20 cellular contexts compared by ENCODE assay signal in the genomic region with DNA sequence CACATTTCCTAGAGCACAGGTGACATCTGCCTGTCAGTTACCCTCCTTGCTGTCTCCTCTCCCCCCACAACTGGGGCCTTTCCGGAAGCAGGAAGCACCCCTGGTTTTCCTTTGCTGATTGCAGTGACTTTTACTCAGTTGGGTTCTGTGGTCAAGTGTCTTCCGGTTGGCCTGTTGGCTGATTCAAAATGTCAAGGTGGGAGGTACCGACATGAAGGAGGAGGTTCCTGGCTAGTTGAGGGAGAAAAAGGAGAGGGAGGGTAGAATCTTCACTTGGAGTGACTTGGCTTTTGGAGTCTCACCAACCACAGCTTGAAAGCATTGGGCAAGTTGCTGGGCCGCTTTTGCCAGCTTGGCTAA. TPM values are rescaled to one million over a fixed set of nuclear protein-coding genes. Genes with fewer than 3 reads are reported as not detected.
DNase-seq lines count a peak whose midpoint lies in the region; ATAC-seq and TF ChIP-seq lines count a peak whose summit lies in the region.
"Had no signal": no experiment of that assay in that cellular context is flagged by ENCODE, and none has a peak within 500 bp of the region (broad histone marks: within the 10 kb centered on the region; RNA-seq: fewer than 3 reads in every experiment).

No MANE protein-coding gene starts in this region.

- no peak overlapping the region for H3K18ac ChIP-seq in mesenchymal stem cell (ENCODE audit: low read depth in 1 of 2, low read length in 2 of 2)

- peaks cover 0 to 8% of the 10 kb centered on the region in 2 experiments for H3K27me3 ChIP-seq in mesenchymal stem cell (ENCODE audit: control insufficient read depth in 1 of 2, insufficient read depth in 1 of 2, low read length in 2 of 2)
- H3K27me3 ChIP-seq: brain microvascular endothelial cell, right atrium auricular region had no signal

- peak overlapping the region; percentile 20 for H3K27ac Mint-ChIP-seq in activated CD4-positive, alpha-beta T cell treated with anti-CD3 and anti-CD28 coated beads for 36 hours
- H3K27ac Mint-ChIP-seq in T-helper 1 cell treated with Interleukin-12 subunit alpha and Interleukin-12 subunit beta and Interleukin-4 antibody, amounts not matched to agents 30 μg/mL and 1 μg/mL, for 36 hours: peak overlapping the region; percentile 53
- peak overlapping the region in 5 of 6 donors; percentile 5 to 74 (median 32) for H3K27ac Mint-ChIP-seq in immature natural killer cell
- no peak overlapping the region for H3K27ac Mint-ChIP-seq in chondrocyte (ENCODE audit: unreplicated experiment)

- H4K8ac ChIP-seq in mesenchymal stem cell (ENCODE audit: low read length): no peak overlapping the region

- no peak overlapping the region for H3K14ac ChIP-seq in mesenchymal stem cell (ENCODE audit: low read length in 2 of 2)

- no peak overlapping the region for H3K4ac ChIP-seq in mesenchymal stem cell (ENCODE audit: low read depth in 1 of 2, low read length in 2 of 2)

- H3K9me3 Mint-ChIP-seq in activated CD4-positive, alpha-beta T cell treated with anti-CD3 and anti-CD28 coated beads for 36 hours (ENCODE audit: low read depth): no peaks in the 10 kb centered on the region
- no peaks in the 10 kb centered on the region for H3K9me3 Mint-ChIP-seq in T-helper 1 cell treated with Interleukin-12 subunit alpha and Interleukin-12 subunit beta and Interleukin-4 antibody, amounts not matched to agents 30 μg/mL and 1 μg/mL, for 36 hours
- H3K9me3 Mint-ChIP-seq in immature natural killer cell: peaks cover 0 to 2% (median 0%) of the 10 kb centered on the region in 6 donors
- peaks cover 10% of the 10 kb centered on the region for H3K9me3 Mint-ChIP-seq in chondrocyte (ENCODE audit: low read depth)
- H3K9me3 Mint-ChIP-seq: activated naive CD4-positive, alpha-beta T cell treated with anti-CD3 and anti-CD28 coated beads, Interleukin-2, amount 50 U/mL, for 24 hours had no signal

- no peak overlapping the region for H4K91ac ChIP-seq in mesenchymal stem cell (ENCODE audit: low read length)

- no peak overlapping the region for H3K4me3 Mint-ChIP-seq in activated CD4-positive, alpha-beta T cell treated with anti-CD3 and anti-CD28 coated beads for 36 hours
- peak overlapping the region; percentile 26 for H3K4me3 Mint-ChIP-seq in T-helper 1 cell treated with Interleukin-12 subunit alpha and Interleukin-12 subunit beta and Interleukin-4 antibody, amounts not matched to agents 30 μg/mL and 1 μg/mL, for 36 hours
- peak overlapping the region; percentile 34 to 56 (median 52) for H3K4me3 Mint-ChIP-seq in immature natural killer cell
- H3K4me3 Mint-ChIP-seq in chondrocyte (ENCODE audit: unreplicated experiment): no peak overlapping the region
- H3K4me3 Mint-ChIP-seq: activated naive CD4-positive, alpha-beta T cell treated with anti-CD3 and anti-CD28 coated beads, Interleukin-2, amount 50 U/mL, for 24 hours had no signal

- no peak overlapping the region for H3K4me2 ChIP-seq in mesenchymal stem cell (ENCODE audit: low read length, poor library complexity, severe bottlenecking)
- H3K4me2 ChIP-seq: A549, KMS-11 had no signal

- no peak overlapping the region for H3K27ac ChIP-seq in mesenchymal stem cell (ENCODE audit: low read length, poor library complexity, severe bottlenecking)
- H3K27ac ChIP-seq: A549, brain microvascular endothelial cell, KMS-11, right atrium auricular region had no signal

- H2BK5ac ChIP-seq in mesenchymal stem cell (ENCODE audit: low read depth, low read length, poor library complexity, severe bottlenecking): no peak overlapping the region

- WGBS in mesenchymal stem cell: 98% methylated on average over 4 of the region's 4 CpGs

- intact Hi-C loops in activated CD4-positive, alpha-beta T cell treated with anti-CD3 and anti-CD28 coated beads for 36 hours (cut with DNase I, micrococcal nuclease): loop anchor here in 1 of 2 experiments (5.0 to 10.0 kb wide), 2 partner anchors 93 to 196 kb away; no protein-coding TSS in a partner anchor

- DNase-seq in activated CD4-positive, alpha-beta T cell treated with anti-CD3 and anti-CD28 coated beads for 36 hours: peak; percentile 38
- no peak for DNase-seq in activated CD4-positive, alpha-beta T cell treated with anti-CD3 and anti-CD28 coated beads for 48 hours
- peak; percentile 28 to 31 (median 28) for DNase-seq in immature natural killer cell
- no peak for DNase-seq in mesenchymal stem cell
- no peak for DNase-seq in chondrocyte (ENCODE audit: low spot score)
- DNase-seq: brain microvascular endothelial cell, glutamatergic neuron, mesendoderm, NCI-H187, NCI-H446 treated with DMSO at 0.1 percent for 48 hours had no signal

- H2BK12ac ChIP-seq in mesenchymal stem cell (ENCODE audit: low read length in 2 of 2): no peak overlapping the region

- no peak overlapping the region for H2BK120ac ChIP-seq in mesenchymal stem cell (ENCODE audit: low read depth, low read length)

- no peaks in the 10 kb centered on the region for H3K9me3 ChIP-seq in mesenchymal stem cell (ENCODE audit: control insufficient read depth, low read length)
- H3K9me3 ChIP-seq: A549, right atrium auricular region had no signal

- CTCF ChIA-PET in activated CD4-positive, alpha-beta T cell treated with anti-CD3 and anti-CD28 coated beads for 36 hours (lab: Charles Lee): interaction anchor here (0.6 kb wide), 1 partner anchor 108 kb away, joined by 3 read pairs; no protein-coding TSS in a partner anchor

- H3K4me1 ChIP-seq in mesenchymal stem cell (ENCODE audit: control insufficient read depth, insufficient read depth, low read depth, low read length): peaks cover 1% of the 10 kb centered on the region

- TF ChIP-seq CTCF in chondrocyte (IDR thresholded peaks at IDR 0.05): no peak

- H3K9ac ChIP-seq in mesenchymal stem cell (ENCODE audit: low read length): no peak overlapping the region
- H3K9ac ChIP-seq: KMS-11 had no signal

- peak; percentile 61 for ATAC-seq in activated CD4-positive, alpha-beta T cell treated with anti-CD3 and anti-CD28 coated beads for 36 hours
- ATAC-seq in GM21447 (IDR thresholded peaks at IDR 0.05; ENCODE audit: unreplicated experiment) (peak; percentile 40), HG03196 (IDR thresholded peaks at IDR 0.05; ENCODE audit: unreplicated experiment) (no peak)
- ATAC-seq: A549 had no signal

- H2BK15ac ChIP-seq in mesenchymal stem cell (ENCODE audit: low read depth, poor library complexity, severe bottlenecking): no peak overlapping the region

- H2AFZ ChIP-seq in mesenchymal stem cell (ENCODE audit: low read depth, low read length): no peak overlapping the region

- H3K4me3 ChIP-seq in mesenchymal stem cell (ENCODE audit: insufficient read depth in 1 of 2, low read depth in 1 of 2, low read length in 2 of 2): no peak overlapping the region
- H3K4me3 ChIP-seq: A549, right atrium auricular region had no signal

- no peak overlapping the region for H2AK5ac ChIP-seq in mesenchymal stem cell (ENCODE audit: low read length, severe bottlenecking)

- POLR2A ChIA-PET in activated CD4-positive, alpha-beta T cell treated with anti-CD3 and anti-CD28 coated beads for 36 hours (lab: Charles Lee): no interaction called here

- no peaks in the 10 kb centered on the region for H3K36me3 ChIP-seq in mesenchymal stem cell (ENCODE audit: control insufficient read depth in 1 of 2, insufficient read depth in 2 of 2, low read depth in 1 of 2, low read length in 2 of 2)
- H3K36me3 ChIP-seq: brain microvascular endothelial cell, right atrium auricular region had no signal

- no peaks in the 10 kb centered on the region for H3K36me3 Mint-ChIP-seq in activated CD4-positive, alpha-beta T cell treated with anti-CD3 and anti-CD28 coated beads for 36 hours (ENCODE audit: low read depth)
- H3K36me3 Mint-ChIP-seq in T-helper 1 cell treated with Interleukin-12 subunit alpha and Interleukin-12 subunit beta and Interleukin-4 antibody, amounts not matched to agents 30 μg/mL and 1 μg/mL, for 36 hours (ENCODE audit: low read depth): no peaks in the 10 kb centered on the region
- H3K36me3 Mint-ChIP-seq in immature natural killer cell (peaks cover 0 to 4% (median 0%) of the 10 kb centered on the region in 3 donors), chondrocyte (ENCODE audit: low read depth) (no peaks in the 10 kb centered on the region)
- H3K36me3 Mint-ChIP-seq: activated naive CD4-positive, alpha-beta T cell treated with anti-CD3 and anti-CD28 coated beads, Interleukin-2, amount 50 U/mL, for 24 hours had no signal

- no peak overlapping the region for H3K23ac ChIP-seq in mesenchymal stem cell (ENCODE audit: low read length in 2 of 2)

- H3K79me1 ChIP-seq in mesenchymal stem cell (replicated peaks; ENCODE audit: low read length, poor library complexity, severe bottlenecking): no peaks in the 10 kb centered on the region

- peaks cover 10% of the 10 kb centered on the region for H3K4me1 Mint-ChIP-seq in activated CD4-positive, alpha-beta T cell treated with anti-CD3 and anti-CD28 coated beads for 36 hours
- H3K4me1 Mint-ChIP-seq in T-helper 1 cell treated with Interleukin-12 subunit alpha and Interleukin-12 subunit beta and Interleukin-4 antibody, amounts not matched to agents 30 μg/mL and 1 μg/mL, for 36 hours (ENCODE audit: low read depth): peaks cover 16% of the 10 kb centered on the region
- peaks cover 23 to 29% of the 10 kb centered on the region in 2 donors for H3K4me1 Mint-ChIP-seq in immature natural killer cell
- H3K4me1 Mint-ChIP-seq in chondrocyte (ENCODE audit: low read depth): peaks cover 16% of the 10 kb centered on the region

- H3K27me3 Mint-ChIP-seq in activated CD4-positive, alpha-beta T cell treated with anti-CD3 and anti-CD28 coated beads for 36 hours: no peaks in the 10 kb centered on the region
- H3K27me3 Mint-ChIP-seq in T-helper 1 cell treated with Interleukin-12 subunit alpha and Interleukin-12 subunit beta and Interleukin-4 antibody, amounts not matched to agents 30 μg/mL and 1 μg/mL, for 36 hours (ENCODE audit: low read depth): peaks cover 17% of the 10 kb centered on the region
- H3K27me3 Mint-ChIP-seq in immature natural killer cell (ENCODE audit: low read depth in 3 of 3) (peaks cover 0 to 6% (median 0%) of the 10 kb centered on the region in 3 donors), chondrocyte (ENCODE audit: low read depth) (no peaks in the 10 kb centered on the region)
- H3K27me3 Mint-ChIP-seq: activated naive CD4-positive, alpha-beta T cell treated with anti-CD3 and anti-CD28 coated beads, Interleukin-2, amount 50 U/mL, for 24 hours had no signal

RNA-seq across cellular contexts. Expression of a gene that starts 9.3 kb away (rescaled TPM):
- not detected for total RNA-seq in activated CD4-positive, alpha-beta T cell treated with anti-CD3 and anti-CD28 coated beads for 36 hours
- polyA plus RNA-seq in immature natural killer cell: not detected
- 0.50 TPM for polyA plus RNA-seq in mesenchymal stem cell (2013, experiment 1 of 2)
- 0.45 TPM for polyA plus RNA-seq in mesenchymal stem cell (2013, experiment 2 of 2)
- total RNA-seq in chondrocyte: 16.8 to 140 TPM (median 136 TPM) in 3 replicates
- total RNA-seq: activated CD8-positive, alpha-beta memory T cell treated with anti-CD3 and anti-CD28 coated beads for 36 hours; OCI-LY7 had no signal

RNA-seq across cellular contexts. Expression of a gene that starts 10.7 kb away (rescaled TPM):
- total RNA-seq in activated CD4-positive, alpha-beta T cell treated with anti-CD3 and anti-CD28 coated beads for 36 hours: not detected
- under 1 TPM in 1 of 3 donors, not detected in 2; 0.18 TPM for polyA plus RNA-seq in immature natural killer cell
- 1.3 TPM for polyA plus RNA-seq in mesenchymal stem cell (2013, experiment 1 of 2)
- 1.2 TPM for polyA plus RNA-seq in mesenchymal stem cell (2013, experiment 2 of 2)
- total RNA-seq in chondrocyte: 0.77 to 1.0 TPM (median 1.0 TPM) in 3 replicates
- total RNA-seq: activated CD8-positive, alpha-beta memory T cell treated with anti-CD3 and anti-CD28 coated beads for 36 hours; dermis microvascular lymphatic vessel endothelial cell; OCI-LY7 had no signal

Comparison
In these comparisons a context has a peak if more than half of its experiments do, and no peak if none do; other contexts are left out.
1. DNase-seq: peak in activated CD4-positive, alpha-beta T cell treated with anti-CD3 and anti-CD28 coated beads for 36 hours (single experiment) and immature natural killer cell (3 of 3); none in activated CD4-positive, alpha-beta T cell treated with anti-CD3 and anti-CD28 coated beads for 48 hours (single experiment), mesenchymal stem cell (single experiment) and chondrocyte (single experiment).
2. H3K4me3 Mint-ChIP-seq: peak in T-helper 1 cell treated with Interleukin-12 subunit alpha and Interleukin-12 subunit beta and Interleukin-4 antibody, amounts not matched to agents 30 μg/mL and 1 μg/mL, for 36 hours (single experiment) and immature natural killer cell (5 of 5); none in activated CD4-positive, alpha-beta T cell treated with anti-CD3 and anti-CD28 coated beads for 36 hours (single experiment) and chondrocyte (single experiment).
3. RNA of a gene that starts 9.3 kb away (total RNA-seq): 16.8 to 140 TPM in chondrocyte; not detected in activated CD4-positive, alpha-beta T cell treated with anti-CD3 and anti-CD28 coated beads for 36 hours; every median in the first group is over 10 times any median in the second.